ENCODE assay signal across 25 cellular contexts in the genomic region with DNA sequence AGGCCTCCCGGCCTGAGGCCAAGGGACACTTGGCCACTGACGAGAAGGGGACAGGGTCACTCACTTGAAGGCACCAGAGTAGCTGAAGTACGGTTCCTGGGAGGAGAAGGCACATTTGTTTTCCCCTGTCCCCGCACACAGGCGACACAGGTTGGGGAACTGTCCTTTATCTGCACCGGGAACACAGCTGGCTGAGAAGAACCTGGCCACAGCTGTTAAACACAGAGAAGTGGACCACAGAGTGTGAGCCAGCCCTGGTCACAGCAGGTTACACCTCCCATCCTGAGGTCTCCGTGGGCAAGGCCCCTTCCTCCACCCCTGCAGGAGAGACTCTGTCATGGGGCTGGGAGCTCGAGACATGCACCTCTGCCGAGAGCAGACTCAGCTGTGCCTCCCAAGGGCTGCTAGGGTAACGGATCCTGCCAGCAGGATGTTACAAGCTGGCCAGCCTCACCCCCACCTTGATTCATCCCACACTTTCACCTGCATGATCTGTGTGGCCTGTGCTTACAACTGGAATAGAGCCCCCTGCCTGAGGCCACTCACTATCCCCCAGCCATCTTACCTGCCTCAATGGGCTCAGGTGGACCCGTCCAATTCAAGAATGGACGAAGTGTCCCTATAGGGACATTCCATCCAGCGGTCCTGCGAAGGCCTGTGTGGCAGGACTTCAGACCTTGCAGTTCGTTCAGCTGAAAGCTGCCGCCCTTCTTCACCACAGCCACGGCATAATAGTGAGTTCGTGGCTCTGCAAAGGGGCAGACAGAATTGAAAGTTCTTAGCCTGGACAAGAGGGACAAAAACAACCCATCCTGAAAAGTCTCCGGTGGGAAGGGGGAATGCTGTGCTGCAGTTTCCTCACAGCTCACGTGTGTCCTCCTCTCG. TPM values are rescaled to one million over a fixed set of nuclear protein-coding genes. Genes with fewer than 3 reads are reported as not detected.
"Had no signal": no experiment of that assay in that cellular context is flagged by ENCODE, and none has a peak within 500 bp of the region (broad histone marks: within the 10 kb centered on the region; RNA-seq: fewer than 3 reads in every experiment).

No MANE protein-coding gene starts in this region.

- DNase-seq: activated CD4-positive, alpha-beta T cell treated with anti-CD3 and anti-CD28 coated beads, Interleukin-2, amount 10 ng/mL, durations not matched to agents 7 days and 5 days; activated effector memory CD4-positive, alpha-beta T cell treated with anti-CD3 and anti-CD28 coated beads, Interleukin-2, amount 50 U/mL, for 16 hours; activated naive CD4-positive, alpha-beta T cell treated with anti-CD3 and anti-CD28 coated beads, Interleukin-2, amount 10 ng/mL, durations not matched to agents 7 days and 5 days; activated naive CD8-positive, alpha-beta T cell treated with anti-CD3 and anti-CD28 coated beads, Interleukin-2, amount 50 U/mL, for 24 hours; activated T-cell treated with anti-CD3 and anti-CD28 coated beads for 4 hours; cerebellar nuclear complex; effector CD4-positive, alpha-beta T cell; erythroblast; foreskin melanocyte; left lung; naive thymus-derived CD8-positive, alpha-beta T cell; right lobe of liver; stimulated activated CD4-positive, alpha-beta T cell treated with anti-CD3 and anti-CD28 coated beads, Interleukin-1b, Interleukin-23, amount 100 ng/mL, for 48 hours; stimulated activated naive CD8-positive, alpha-beta T cell treated with anti-CD3 and anti-CD28 coated beads, Interleukin-15, amount 100 ng/mL, for 72 hours; T-helper 2 cell; tibial artery had no signal

- H3K4me3 Mint-ChIP-seq: activated CD4-positive, alpha-beta T cell treated with anti-CD3 and anti-CD28 coated beads, Interleukin-2, amount 10 ng/mL, durations not matched to agents 7 days and 5 days; activated naive CD4-positive, alpha-beta T cell treated with anti-CD3 and anti-CD28 coated beads, Interleukin-2, amount 10 ng/mL, durations not matched to agents 7 days and 5 days; activated naive CD8-positive, alpha-beta T cell treated with anti-CD3 and anti-CD28 coated beads, Interleukin-2, amount 50 U/mL, for 24 hours; naive thymus-derived CD8-positive, alpha-beta T cell; stimulated activated effector memory CD8-positive, alpha-beta T cell treated with anti-CD3 and anti-CD28 coated beads, Interleukin-12 subunit alpha, Interleukin-12 subunit beta, amount 100 ng/mL, for 72 hours; stimulated activated naive CD8-positive, alpha-beta T cell treated with anti-CD3 and anti-CD28 coated beads, Interleukin-15, amount 100 ng/mL, for 72 hours had no signal

- H3K9me3 Mint-ChIP-seq: activated CD4-positive, alpha-beta T cell treated with anti-CD3 and anti-CD28 coated beads, Interleukin-2, amount 10 ng/mL, durations not matched to agents 7 days and 5 days; activated naive CD4-positive, alpha-beta T cell treated with anti-CD3 and anti-CD28 coated beads, Interleukin-2, amount 10 ng/mL, durations not matched to agents 7 days and 5 days; activated naive CD8-positive, alpha-beta T cell treated with anti-CD3 and anti-CD28 coated beads, Interleukin-2, amount 50 U/mL, for 24 hours; stimulated activated effector memory CD8-positive, alpha-beta T cell treated with anti-CD3 and anti-CD28 coated beads, Interleukin-12 subunit alpha, Interleukin-12 subunit beta, amount 100 ng/mL, for 72 hours had no signal

- H3K4me1 ChIP-seq: left lung, parathyroid adenoma, right lobe of liver, tibial artery had no signal

- H3K79me2 ChIP-seq: parathyroid adenoma had no signal

- H3K36me3 Mint-ChIP-seq: activated naive CD4-positive, alpha-beta T cell treated with anti-CD3 and anti-CD28 coated beads, Interleukin-2, amount 10 ng/mL, durations not matched to agents 7 days and 5 days; stimulated activated effector memory CD8-positive, alpha-beta T cell treated with anti-CD3 and anti-CD28 coated beads, Interleukin-12 subunit alpha, Interleukin-12 subunit beta, amount 100 ng/mL, for 72 hours had no signal

- H3K4me3 ChIP-seq: left lung, lung, right lobe of liver, skin epidermis, tibial artery had no signal

- H3K9ac ChIP-seq: parathyroid adenoma had no signal

- H3K36me3 ChIP-seq: right lobe of liver had no signal

- ATAC-seq: activated CD4-positive, CD25-positive, alpha-beta regulatory T cell treated with anti-CD3 and anti-CD28 coated beads, Interleukin-2, amount 50 U/mL, for 24 hours; activated naive CD8-positive, alpha-beta T cell treated with anti-CD3 and anti-CD28 coated beads, Interleukin-2, amount 50 U/mL, for 24 hours; left lung; naive thymus-derived CD8-positive, alpha-beta T cell; stimulated activated effector memory CD8-positive, alpha-beta T cell treated with anti-CD3 and anti-CD28 coated beads, Interleukin-12 subunit alpha, Interleukin-12 subunit beta, amount 100 ng/mL, for 72 hours; stimulated activated naive CD8-positive, alpha-beta T cell treated with anti-CD3 and anti-CD28 coated beads, Interleukin-15, amount 100 ng/mL, for 72 hours had no signal

- H3K27me3 ChIP-seq: left lung, right lobe of liver had no signal

- H3K27ac Mint-ChIP-seq: activated CD4-positive, alpha-beta T cell treated with anti-CD3 and anti-CD28 coated beads, Interleukin-2, amount 10 ng/mL, durations not matched to agents 7 days and 5 days; activated naive CD4-positive, alpha-beta T cell treated with anti-CD3 and anti-CD28 coated beads, Interleukin-2, amount 10 ng/mL, durations not matched to agents 7 days and 5 days; activated naive CD8-positive, alpha-beta T cell treated with anti-CD3 and anti-CD28 coated beads, Interleukin-2, amount 50 U/mL, for 24 hours; stimulated activated effector memory CD8-positive, alpha-beta T cell treated with anti-CD3 and anti-CD28 coated beads, Interleukin-12 subunit alpha, Interleukin-12 subunit beta, amount 100 ng/mL, for 72 hours had no signal

- H3K4me1 Mint-ChIP-seq: activated naive CD4-positive, alpha-beta T cell treated with anti-CD3 and anti-CD28 coated beads, Interleukin-2, amount 10 ng/mL, durations not matched to agents 7 days and 5 days; activated naive CD8-positive, alpha-beta T cell treated with anti-CD3 and anti-CD28 coated beads, Interleukin-2, amount 50 U/mL, for 24 hours; stimulated activated naive CD8-positive, alpha-beta T cell treated with anti-CD3 and anti-CD28 coated beads, Interleukin-15, amount 100 ng/mL, for 72 hours had no signal

- H2AFZ ChIP-seq: parathyroid adenoma had no signal

- H3K9me3 ChIP-seq: left lung, right lobe of liver, tibial artery had no signal

- H3K27ac ChIP-seq: parathyroid adenoma, right lobe of liver, skin epidermis, tibial artery, VCaP had no signal

RNA-seq across cellular contexts. Expression of a gene that starts 9.2 kb away (rescaled TPM):
- total RNA-seq: activated CD4-positive, alpha-beta T cell treated with anti-CD3 and anti-CD28 coated beads, Interleukin-2, amount 10 ng/mL, durations not matched to agents 7 days and 5 days; activated CD8-positive, alpha-beta memory T cell treated with anti-CD3 and anti-CD28 coated beads for 36 hours; kidney epithelial cell; naive thymus-derived CD8-positive, alpha-beta T cell; pulmonary artery endothelial cell had no signal

RNA-seq across cellular contexts. Expression of a gene that starts 42.3 kb away (rescaled TPM):
- total RNA-seq: activated CD4-positive, alpha-beta T cell treated with anti-CD3 and anti-CD28 coated beads, Interleukin-2, amount 10 ng/mL, durations not matched to agents 7 days and 5 days; activated CD8-positive, alpha-beta memory T cell treated with anti-CD3 and anti-CD28 coated beads for 36 hours; kidney epithelial cell; left lung; lung; naive thymus-derived CD8-positive, alpha-beta T cell; pulmonary artery endothelial cell had no signal
